24 cellular contexts compared by ENCODE assay signal in the genomic region with DNA sequence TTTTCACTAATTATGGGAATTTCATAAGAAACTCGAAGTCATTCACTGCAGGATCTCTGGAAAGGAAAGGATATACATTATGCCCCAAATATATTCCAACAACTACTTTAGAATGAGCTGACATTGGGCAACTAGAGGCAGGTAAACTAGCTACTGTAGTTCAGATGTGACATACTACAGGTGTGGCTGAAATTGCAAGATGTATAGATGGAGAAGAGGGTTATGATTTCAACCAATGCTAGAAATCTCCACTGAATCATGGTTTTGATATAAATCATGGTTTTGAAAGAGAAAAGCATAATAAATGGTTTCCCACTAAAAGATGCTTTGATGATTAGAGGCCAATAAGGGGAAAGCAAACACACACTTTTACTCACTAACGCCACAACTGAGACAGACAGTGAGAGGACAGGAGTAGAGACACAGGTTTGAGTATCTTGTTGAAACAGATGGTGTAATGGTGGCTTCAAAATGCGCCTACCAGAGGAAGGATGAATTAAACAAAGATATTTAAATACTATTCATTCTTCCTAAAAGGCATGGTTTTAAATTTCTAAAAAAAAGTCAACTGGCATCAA.
"Had no signal": no experiment of that assay in that cellular context is flagged by ENCODE, and none has a peak within 500 bp of the region (broad histone marks: within the 10 kb centered on the region; RNA-seq: fewer than 3 reads in every experiment).

No MANE protein-coding gene starts in this region.

- DNase-seq: colonic mucosa; cortex of kidney; effector CD8-positive, alpha-beta T cell; effector memory CD8-positive, alpha-beta T cell; endodermal cell; erythroblast; esophagus squamous epithelium; foreskin fibroblast; foreskin melanocyte; gastrocnemius medialis; glutamatergic neuron; head of caudate nucleus; heart right ventricle; hippocampal formation; left cardiac atrium; left lung; left ventricle myocardium superior; lower lobe of right lung; mesenchymal stem cell; mucosa of descending colon; naive B cell had no signal

- H3K27ac Mint-ChIP-seq: dendritic cell treated with granulocyte-macrophage colony-stimulating factor and Interleukin-4, amounts not matched to agents 40 ng/mL and 50 ng/mL, for 4 days; effector memory CD8-positive, alpha-beta T cell; endodermal cell; mesothelial cell of epicardium; naive B cell had no signal

- H3K27me3 Mint-ChIP-seq: dendritic cell treated with granulocyte-macrophage colony-stimulating factor and Interleukin-4, amounts not matched to agents 40 ng/mL and 50 ng/mL, for 4 days; effector memory CD8-positive, alpha-beta T cell; naive B cell had no signal

- H3K4me3 Mint-ChIP-seq: dendritic cell treated with granulocyte-macrophage colony-stimulating factor and Interleukin-4, amounts not matched to agents 40 ng/mL and 50 ng/mL, for 4 days; effector memory CD8-positive, alpha-beta T cell; endodermal cell; mesothelial cell of epicardium; naive B cell had no signal

- H3K4me1 Mint-ChIP-seq: endodermal cell, mesothelial cell of epicardium, naive B cell had no signal

- ATAC-seq: effector memory CD8-positive, alpha-beta T cell; esophagus mucosa; gastrocnemius medialis; heart right ventricle; left cardiac atrium; left lung; left ventricle myocardium superior; lower lobe of right lung; mucosa of descending colon had no signal
